In genomic region chr9:20649381-20649780, GRCh38 we compare ENCODE assay signal across 25 cellular contexts. TPM values are rescaled to one million over a fixed set of nuclear protein-coding genes. Genes with fewer than 3 reads are reported as not detected.
DNase-seq lines count a peak whose midpoint lies in the region; ATAC-seq and TF ChIP-seq lines count a peak whose summit lies in the region.
"Had no signal": no experiment of that assay in that cellular context is flagged by ENCODE, and none has a peak within 500 bp of the region (broad histone marks: within the 10 kb centered on the region; RNA-seq: fewer than 3 reads in every experiment).

No MANE protein-coding gene starts in this region.

- H3K27ac ChIP-seq in A673 (ENCODE audit: low read depth, low read length, poor library complexity, severe bottlenecking): no peak overlapping the region
- H3K27ac ChIP-seq: BLaER1 treated with 17β-estradiol and CSF1 and Interleukin-3, amounts not matched to agents 10 nM and 100 nM; left lung; transverse colon had no signal

- no peaks in the 10 kb centered on the region for H3K36me3 ChIP-seq in A673 (ENCODE audit: insufficient read depth, low read length, poor library complexity, severe bottlenecking)
- H3K36me3 ChIP-seq: BLaER1 treated with 17β-estradiol and CSF1 and Interleukin-3, amounts not matched to agents 10 nM and 100 nM; left lung; transverse colon had no signal

- peaks cover 5% of the 10 kb centered on the region for H3K4me1 ChIP-seq in A673 (ENCODE audit: insufficient read depth, low read length, poor library complexity, severe bottlenecking)
- H3K4me1 ChIP-seq: BLaER1 treated with 17β-estradiol and CSF1 and Interleukin-3, amounts not matched to agents 10 nM and 100 nM; left lung had no signal

- CTCF ChIA-PET in A673 (lab: Charles Lee): no interaction called here

- intact Hi-C loops in A673 (cut with micrococcal nuclease; ENCODE audit: unreplicated experiment): no loop called here

- no peaks in the 10 kb centered on the region for H3K9me3 ChIP-seq in A673 (ENCODE audit: low read depth, low read length, poor library complexity, severe bottlenecking)
- H3K9me3 ChIP-seq: BLaER1 treated with 17β-estradiol and CSF1 and Interleukin-3, amounts not matched to agents 10 nM and 100 nM; left lung had no signal

- no peak for ATAC-seq in GM18861 (IDR thresholded peaks at IDR 0.05; ENCODE audit: unreplicated experiment)
- ATAC-seq in HG02884 (IDR thresholded peaks at IDR 0.05; ENCODE audit: unreplicated experiment): no peak
- ATAC-seq: activated naive CD8-positive, alpha-beta T cell treated with anti-CD3 and anti-CD28 coated beads, Interleukin-2, amount 50 U/mL, for 24 hours; activated T-cell treated with anti-CD3 and anti-CD28 coated beads, Interleukin-2, amount 50 U/mL, for 72 hours; HCT116; left lung; Right ventricle myocardium inferior had no signal

- H3K27me3 ChIP-seq in A673 (replicated peaks; ENCODE audit: insufficient read depth, low read depth, low read length, poor library complexity): no peaks in the 10 kb centered on the region
- H3K27me3 ChIP-seq: left lung, transverse colon had no signal

- TF ChIP-seq POLR2A in erythroblast (IDR thresholded peaks at IDR 0.05; ENCODE audit: low read length): no peak

- BruUV-seq in A673 (replicated peaks; lab: Mats Ljungman, UMichigan): no TSS peak

- POLR2A ChIA-PET in A673 (lab: Charles Lee; ENCODE audit: low non-redundant PET): no interaction called here

- H3K4me3 ChIP-seq in A673 (ENCODE audit: low read depth, low read length, poor library complexity, severe bottlenecking): no peak overlapping the region
- no peak overlapping the region for H3K4me3 ChIP-seq in fibroblast of mammary gland (ENCODE audit: control insufficient read depth, low read depth, low read length)
- H3K4me3 ChIP-seq: BLaER1 treated with 17β-estradiol and CSF1 and Interleukin-3, amounts not matched to agents 10 nM and 100 nM; left lung; transverse colon had no signal

- peak; percentile 21 for DNase-seq in A673 (ENCODE audit: low spot score)
- peak; percentile 14 for DNase-seq in ELR (ENCODE audit: low read depth)
- peak; percentile 48 for DNase-seq in NCI-H446 treated with DMSO at 0.1 percent for 48 hours (lab: John Stamatoyannopoulos, UW)
- DNase-seq in fibroblast of mammary gland (ENCODE audit: low read depth): peak; percentile 18
- DNase-seq in erythroblast (lab: John Stamatoyannopoulos, UW): no peak
- DNase-seq: activated CD4-positive, alpha-beta memory T cell treated with anti-CD3 and anti-CD28 coated beads for 36 hours; activated CD4-positive, CD25-positive, alpha-beta regulatory T cell treated with anti-CD3 and anti-CD28 coated beads, Interleukin-2, amount 50 U/mL, for 72 hours; activated naive CD4-positive, alpha-beta T cell; activated naive CD8-positive, alpha-beta T cell treated with anti-CD3 and anti-CD28 coated beads, Interleukin-2, amount 50 U/mL, for 24 hours; activated T-cell treated with anti-CD3 and anti-CD28 coated beads, Interleukin-2, amount 50 U/mL, for 72 hours; central memory CD4-positive, alpha-beta T cell; glutamatergic neuron; IMR-90; left lung; mesenchymal stem cell; NCI-H2029; stimulated activated CD4-positive, alpha-beta T cell treated with anti-CD3 and anti-CD28 coated beads, Interleukin-15, amount 100 ng/mL, for 24 hours; stimulated activated CD4-positive, alpha-beta T cell treated with anti-CD3 and anti-CD28 coated beads, Interleukin-4, amount 100 ng/mL, for 4 hours; T-helper 2 cell; transverse colon had no signal

- no peak for TF ChIP-seq CTCF in A673 (conservative IDR thresholded peaks at IDR 0.05; ENCODE audit: low read depth, low read length)
- TF ChIP-seq CTCF in fibroblast of mammary gland (conservative IDR thresholded peaks at IDR 0.05; ENCODE audit: control insufficient read depth, insufficient read depth, low read depth, low read length): no peak

RNA-seq across cellular contexts. Expression of gene MLLT3, which starts 27.1 kb away (rescaled TPM):
- 24.2 and 28.5 TPM in 2 replicates for total RNA-seq in A673 (2021)

RNA-seq across cellular contexts. Expression of gene FOCAD, which starts 34.7 kb away (rescaled TPM):
- total RNA-seq in A673 (2021): 42.7 and 42.8 TPM in 2 replicates

Comparison
In these comparisons a context has a peak if more than half of its experiments do, and no peak if none do; other contexts are left out.
1. DNase-seq: peak in A673 (single experiment), ELR (single experiment), NCI-H446 treated with DMSO at 0.1 percent for 48 hours (single experiment) and fibroblast of mammary gland (single experiment); none in erythroblast (0 of 2).